ENCODE assay signal across 8 cellular contexts in genomic region chr1:204506969-204507316, GRCh38. TPM values are rescaled to one million over a fixed set of nuclear protein-coding genes. Genes with fewer than 3 reads are reported as not detected.
DNase-seq lines count a peak whose midpoint lies in the region; ATAC-seq, FAIRE-seq and TF ChIP-seq lines count a peak whose summit lies in the region.

No MANE protein-coding gene starts in this region.

- peaks cover 19% of the 10 kb centered on the region for H3K27me3 Mint-ChIP-seq in glutamatergic neuron (ENCODE audit: unreplicated experiment)

- H3K4me1 ChIP-seq in pancreas (peaks cover 5 to 9% (median 7%) of the 10 kb centered on the region in 3 donors), thyroid gland (no peaks in the 10 kb centered on the region)

- H3K27ac ChIP-seq in SK-N-MC, result peak overlapping the region; percentile 99
- H3K27ac ChIP-seq in pancreas, result peak overlapping the region; percentile 9 to 91 (median 58)
- H3K27ac ChIP-seq in thyroid gland, result peak overlapping the region; percentile 73 to 94 (median 87)

- WGBS in pancreas, 2 donors, result 0% methylated on average over 13 of the region's 13 CpGs
- WGBS in thyroid gland, 2 donors, result 0% methylated on average over 13 of the region's 13 CpGs

- no peaks in the 10 kb centered on the region for H3K36me3 ChIP-seq in SK-N-MC (ENCODE audit: insufficient read depth, low read length)
- no peaks in the 10 kb centered on the region for H3K36me3 ChIP-seq in pancreas
- H3K36me3 ChIP-seq in thyroid gland, result no peaks in the 10 kb centered on the region

- H3K4me1 Mint-ChIP-seq in glutamatergic neuron (ENCODE audit: low read depth, unreplicated experiment), result peaks cover 8% of the 10 kb centered on the region

- peak overlapping the region; percentile 95 for H3K9ac ChIP-seq in SK-N-MC (ENCODE audit: insufficient read length)

- H3K36me3 Mint-ChIP-seq in activated naive CD4-positive, alpha-beta T cell treated with anti-CD3 and anti-CD28 coated beads, Interleukin-2, amount 50 U/mL, for 72 hours, result peaks cover 6 to 11% of the 10 kb centered on the region in 2 donors
- peaks cover 7% of the 10 kb centered on the region for H3K36me3 Mint-ChIP-seq in glutamatergic neuron (ENCODE audit: unreplicated experiment)

- peak in 1 of 2 donors; percentile 34 for TF ChIP-seq POLR2A in thyroid gland (IDR thresholded peaks at IDR 0.05)

- H3K27ac Mint-ChIP-seq in activated naive CD4-positive, alpha-beta T cell treated with anti-CD3 and anti-CD28 coated beads, Interleukin-2, amount 50 U/mL, for 72 hours, result peak overlapping the region; percentile 100
- peak overlapping the region; percentile 97 for H3K27ac Mint-ChIP-seq in glutamatergic neuron (ENCODE audit: unreplicated experiment)

- ATAC-seq in HG02588 (IDR thresholded peaks at IDR 0.05; ENCODE audit: unreplicated experiment) (peak; percentile 54), pancreas (peak; percentile 75 to 87 (median 76))
- ATAC-seq in activated naive CD4-positive, alpha-beta T cell treated with anti-CD3 and anti-CD28 coated beads, Interleukin-2, amount 50 U/mL, for 72 hours, result peak; percentile 66 to 80

- intact Hi-C loops in pancreas (cut with DNase I) (no loop called here), thyroid gland (cut with DNase I) (no loop called here)

- peak overlapping the region; percentile 97 for H3K4me3 Mint-ChIP-seq in glutamatergic neuron (ENCODE audit: unreplicated experiment)

- peak; percentile 50 for DNase-seq in GM03348 (ENCODE audit: low spot score)
- peak; percentile 94 for DNase-seq in NCI-H1092 (lab: John Stamatoyannopoulos, UW)
- DNase-seq in SK-N-MC (ENCODE audit: low read depth, low spot score), result peak; percentile 99
- peak; percentile 85 to 95 for DNase-seq in activated naive CD4-positive, alpha-beta T cell treated with anti-CD3 and anti-CD28 coated beads, Interleukin-2, amount 50 U/mL, for 72 hours (ENCODE audit: low spot score in 2 of 2)
- DNase-seq in glutamatergic neuron, result peak; percentile 73
- peak in 5 of 6 donors; percentile 64 to 93 (median 73) for DNase-seq in pancreas
- DNase-seq in thyroid gland, result peak; percentile 78

- peak; percentile 65 for FAIRE-seq in pancreas (lab: Jason Lieb, UNC)

- no peaks in the 10 kb centered on the region for H3K9me3 Mint-ChIP-seq in activated naive CD4-positive, alpha-beta T cell treated with anti-CD3 and anti-CD28 coated beads, Interleukin-2, amount 50 U/mL, for 72 hours
- H3K9me3 Mint-ChIP-seq in glutamatergic neuron (ENCODE audit: unreplicated experiment), result peaks cover 24% of the 10 kb centered on the region

- peak overlapping the region; percentile 89 for H3K4me3 ChIP-seq in SK-N-MC
- peak overlapping the region; percentile 5 to 54 (median 18) for H3K4me3 ChIP-seq in pancreas
- peak overlapping the region in 2 of 3 donors; percentile 37 to 42 for H3K4me3 ChIP-seq in thyroid gland (replicated peaks in 1 of 3)

- H3K27me3 ChIP-seq in pancreas (no peaks in the 10 kb centered on the region), thyroid gland (no peaks in the 10 kb centered on the region)

- H3K9me3 ChIP-seq in SK-N-MC (ENCODE audit: low read depth, low read length), result no peaks in the 10 kb centered on the region
- H3K9me3 ChIP-seq in pancreas, result no peaks in the 10 kb centered on the region
- H3K9me3 ChIP-seq in thyroid gland, result no peaks in the 10 kb centered on the region

- TF ChIP-seq CTCF in glutamatergic neuron (IDR thresholded peaks at IDR 0.05; ENCODE audit: partially characterized antibody, unreplicated experiment) (no peak), pancreas (IDR thresholded peaks at IDR 0.05) (no peak), thyroid gland (IDR thresholded peaks at IDR 0.05) (no peak)

RNA-seq across cellular contexts. Expression of gene MDM4, which starts 9.3 kb away (rescaled TPM):
- 10 to 100 TPM; 87.2 to 97.9 TPM for total RNA-seq in activated naive CD4-positive, alpha-beta T cell treated with anti-CD3 and anti-CD28 coated beads, Interleukin-2, amount 50 U/mL, for 72 hours
- total RNA-seq in glutamatergic neuron (ENCODE audit: unreplicated experiment), result 93.9 TPM
- total RNA-seq in pancreas, result 10 to 100 TPM; 31.1 to 53.0 (median 37.6) TPM
- 10 to 100 TPM; 13.5 to 16.4 TPM for polyA plus RNA-seq in pancreas
- 100 to 1,000 TPM in 2 of 4 donors, 10 to 100 TPM in 2; 72.3 to 177 (median 102) TPM for total RNA-seq in thyroid gland

RNA-seq across cellular contexts. Expression of gene PIK3C2B, which starts 12.3 kb away (rescaled TPM):
- total RNA-seq in activated naive CD4-positive, alpha-beta T cell treated with anti-CD3 and anti-CD28 coated beads, Interleukin-2, amount 50 U/mL, for 72 hours, result 10 to 100 TPM; 26.3 to 65.6 TPM
- 156 TPM for total RNA-seq in glutamatergic neuron (ENCODE audit: unreplicated experiment)
- total RNA-seq in pancreas, result 10 to 100 TPM in 3 of 6 donors, 1 to 10 TPM in 3; 8.7 to 17.5 (median 9.7) TPM
- polyA plus RNA-seq in pancreas, result 10 to 100 TPM in 1 of 2 donors, 1 to 10 TPM in 1; 5.4 to 13.1 TPM
- total RNA-seq in thyroid gland, result 10 to 100 TPM; 19.9 to 36.9 (median 27.2) TPM

Comparison
In these comparisons a context has a peak if more than half of its experiments do, and no peak if none do; other contexts are left out.
1. Peak in every context shown above with its lines: DNase-seq, ATAC-seq, H3K4me3 ChIP-seq and H3K27ac ChIP-seq.
2. H3K4me3 ChIP-seq: peak in every context shown above with its lines; median percentile 89 in SK-N-MC; 40 in thyroid gland; 18 in pancreas.